ENCODE assay signal across 8 cellular contexts in genomic region chr20:53585028-53585569, GRCh38. TPM values are rescaled to one million over a fixed set of nuclear protein-coding genes. Genes with fewer than 3 reads are reported as not detected.
DNase-seq lines count a peak whose midpoint lies in the region; ATAC-seq, FAIRE-seq and TF ChIP-seq lines count a peak whose summit lies in the region.
"Not testable (repeated sequence)": the region's sequence is repeated elsewhere in the genome, so short reads cannot be mapped to it uniquely, and the experiment has no call there.

No MANE protein-coding gene starts in this region.

- H3K27ac Mint-ChIP-seq in T-helper 2 cell treated with Interferon-gamma antibody and Interleukin-4, amounts not matched to agents 5 μg/mL and 100 μg/mL, for 36 hours = peak overlapping the region; percentile 83
- H3K27ac Mint-ChIP-seq in activated T-helper 2 cell treated with anti-CD3 and anti-CD28 coated beads, Interferon-gamma antibody, Interleukin-2, Interleukin-4, amounts not matched to agents 10 μg/mL and 5 μg/mL and 100 μg/mL, durations not matched to agents 14 hours and 24 hours and 36 hours = peak overlapping the region; percentile 73
- peak overlapping the region; percentile 80 to 96 (median 90) for H3K27ac Mint-ChIP-seq in naive thymus-derived CD4-positive, alpha-beta T cell
- peak overlapping the region; percentile 93 for H3K27ac Mint-ChIP-seq in stimulated activated naive CD8-positive, alpha-beta T cell treated with anti-CD3 and anti-CD28 coated beads, Interleukin-15, Interleukin-2, amounts not matched to agents 100 ng/mL and 50 ng/mL, for 24 hours

- CTCF ChIA-PET in naive thymus-derived CD4-positive, alpha-beta T cell (lab: Charles Lee) = not testable (repeated sequence)

- intact Hi-C loops in activated T-helper 2 cell treated with anti-CD3 and anti-CD28 coated beads, Interferon-gamma antibody, Interleukin-2, Interleukin-4, amounts not matched to agents 10 μg/mL and 5 μg/mL and 100 μg/mL, durations not matched to agents 14 hours and 24 hours and 36 hours (cut with micrococcal nuclease) = loop anchor here (5.0 kb wide), 1 partner anchor 37 kb away; no protein-coding TSS in a partner anchor
- intact Hi-C loops in naive thymus-derived CD4-positive, alpha-beta T cell (cut with micrococcal nuclease) = loop anchor here in 1 of 2 donors (10.0 kb wide), 1 partner anchor 620 kb away; the partner anchor contains the start of gene PFDN4

- not testable (repeated sequence) for TF ChIP-seq POLR2A in GM12891 (IDR thresholded peaks at IDR 0.05; ENCODE audit: low read depth, low read length)

- H3K4me3 ChIP-seq in ACC112 (ENCODE audit: low read depth, low read length); KMS-11 (IDR thresholded peaks at IDR 0.05; ENCODE audit: insufficient read depth, low read depth, low read length): not testable (repeated sequence)
- H3K4me3 ChIP-seq in effector memory CD4-positive, alpha-beta T cell (ENCODE audit: insufficient read depth, low read depth, low read length, poor library complexity, severe bottlenecking) = peak overlapping the region; percentile 34
- H3K4me3 ChIP-seq in naive thymus-derived CD4-positive, alpha-beta T cell (ENCODE audit: low read length) = peak overlapping the region; percentile 32

- not testable (repeated sequence) for H3K9me3 ChIP-seq in effector memory CD4-positive, alpha-beta T cell (ENCODE audit: control insufficient read depth, low read length); naive thymus-derived CD4-positive, alpha-beta T cell (ENCODE audit: control insufficient read depth in 2 of 3, low read length in 3 of 3)

- peaks cover 26% of the 10 kb centered on the region for H3K36me3 ChIP-seq in ACC112 (ENCODE audit: insufficient read depth, low read length)
- peaks cover 21% of the 10 kb centered on the region; the same call in 1 of the 2 replicates for H3K36me3 ChIP-seq in KMS-11 (ENCODE audit: insufficient read depth)
- H3K36me3 ChIP-seq in effector memory CD4-positive, alpha-beta T cell (ENCODE audit: control insufficient read depth, insufficient read depth, low read length) = not testable (repeated sequence)
- H3K36me3 ChIP-seq in naive thymus-derived CD4-positive, alpha-beta T cell (ENCODE audit: control insufficient read depth in 2 of 3, insufficient read depth in 3 of 3, low read length in 3 of 3) = peaks cover 0 to 16% (median 7%) of the 10 kb centered on the region in 3 experiments

- not testable (repeated sequence) for H3K27me3 Mint-ChIP-seq in T-helper 2 cell treated with Interferon-gamma antibody and Interleukin-4, amounts not matched to agents 5 μg/mL and 100 μg/mL, for 36 hours (ENCODE audit: low read depth); activated T-helper 2 cell treated with anti-CD3 and anti-CD28 coated beads, Interferon-gamma antibody, Interleukin-2, Interleukin-4, amounts not matched to agents 10 μg/mL and 5 μg/mL and 100 μg/mL, durations not matched to agents 14 hours and 24 hours and 36 hours (ENCODE audit: low read depth); naive thymus-derived CD4-positive, alpha-beta T cell; stimulated activated naive CD8-positive, alpha-beta T cell treated with anti-CD3 and anti-CD28 coated beads, Interleukin-15, Interleukin-2, amounts not matched to agents 100 ng/mL and 50 ng/mL, for 24 hours

- not testable (repeated sequence) for FAIRE-seq in GM12891 (lab: Jason Lieb, UNC)

- H3K4me2 ChIP-seq in KMS-11 = peak overlapping the region; percentile 98

- H3K79me2 ChIP-seq in ACC112 (ENCODE audit: control insufficient read depth, insufficient read depth, low read length, unreplicated experiment) (peaks cover 79% of the 10 kb centered on the region), KMS-11 (ENCODE audit: insufficient read depth, low read depth) (peaks cover 99% of the 10 kb centered on the region)

- peaks cover 72% of the 10 kb centered on the region for H3K4me1 Mint-ChIP-seq in T-helper 2 cell treated with Interferon-gamma antibody and Interleukin-4, amounts not matched to agents 5 μg/mL and 100 μg/mL, for 36 hours (ENCODE audit: low read depth)
- peaks cover 78% of the 10 kb centered on the region for H3K4me1 Mint-ChIP-seq in activated T-helper 2 cell treated with anti-CD3 and anti-CD28 coated beads, Interferon-gamma antibody, Interleukin-2, Interleukin-4, amounts not matched to agents 10 μg/mL and 5 μg/mL and 100 μg/mL, durations not matched to agents 14 hours and 24 hours and 36 hours (ENCODE audit: low read depth)
- H3K4me1 Mint-ChIP-seq in naive thymus-derived CD4-positive, alpha-beta T cell = peaks cover 40 to 89% (median 84%) of the 10 kb centered on the region in 7 donors
- peaks cover 89% of the 10 kb centered on the region for H3K4me1 Mint-ChIP-seq in stimulated activated naive CD8-positive, alpha-beta T cell treated with anti-CD3 and anti-CD28 coated beads, Interleukin-15, Interleukin-2, amounts not matched to agents 100 ng/mL and 50 ng/mL, for 24 hours (ENCODE audit: low read depth)

- H3K4me1 ChIP-seq in ACC112 (ENCODE audit: control insufficient read depth, insufficient read depth, low read length, unreplicated experiment) (peaks cover 34% of the 10 kb centered on the region), KMS-11 (ENCODE audit: low read depth, poor library complexity, severe bottlenecking) (peaks cover 47% of the 10 kb centered on the region)
- peaks cover 31% of the 10 kb centered on the region for H3K4me1 ChIP-seq in effector memory CD4-positive, alpha-beta T cell (ENCODE audit: control insufficient read depth, insufficient read depth, low read length, poor library complexity, severe bottlenecking)
- H3K4me1 ChIP-seq in naive thymus-derived CD4-positive, alpha-beta T cell (ENCODE audit: control insufficient read depth in 2 of 2, insufficient read depth in 2 of 2, low read length in 2 of 2) = peaks cover 32 to 38% of the 10 kb centered on the region in 2 donors

- not testable (repeated sequence) for H2AFZ ChIP-seq in ACC112 (ENCODE audit: low read length, unreplicated experiment); KMS-11 (ENCODE audit: low read depth)

- not testable (repeated sequence) for DNase-seq in GM12891 (ENCODE audit: insufficient read length, low spot score); T-helper 2 cell treated with Interferon-gamma antibody and Interleukin-4, amounts not matched to agents 5 μg/mL and 100 μg/mL, for 36 hours (ENCODE audit: low spot score); activated T-helper 2 cell treated with anti-CD3 and anti-CD28 coated beads, Interferon-gamma antibody, Interleukin-2, Interleukin-4, amounts not matched to agents 10 μg/mL and 5 μg/mL and 100 μg/mL, durations not matched to agents 14 hours and 24 hours and 36 hours (ENCODE audit: low spot score); effector memory CD4-positive, alpha-beta T cell
- DNase-seq in naive thymus-derived CD4-positive, alpha-beta T cell = peak in 1 of 9 donors; percentile 22

- H3K36me3 Mint-ChIP-seq in T-helper 2 cell treated with Interferon-gamma antibody and Interleukin-4, amounts not matched to agents 5 μg/mL and 100 μg/mL, for 36 hours (ENCODE audit: low read depth) = peaks cover 48% of the 10 kb centered on the region
- H3K36me3 Mint-ChIP-seq in activated T-helper 2 cell treated with anti-CD3 and anti-CD28 coated beads, Interferon-gamma antibody, Interleukin-2, Interleukin-4, amounts not matched to agents 10 μg/mL and 5 μg/mL and 100 μg/mL, durations not matched to agents 14 hours and 24 hours and 36 hours (ENCODE audit: low read depth) = peaks cover 46% of the 10 kb centered on the region
- peaks cover 0 to 40% (median 12%) of the 10 kb centered on the region in 5 donors for H3K36me3 Mint-ChIP-seq in naive thymus-derived CD4-positive, alpha-beta T cell
- peaks cover 34% of the 10 kb centered on the region for H3K36me3 Mint-ChIP-seq in stimulated activated naive CD8-positive, alpha-beta T cell treated with anti-CD3 and anti-CD28 coated beads, Interleukin-15, Interleukin-2, amounts not matched to agents 100 ng/mL and 50 ng/mL, for 24 hours (ENCODE audit: low read depth)

- ATAC-seq in naive thymus-derived CD4-positive, alpha-beta T cell = not testable (repeated sequence)

- peak overlapping the region; percentile 16; the same call in 1 of the 2 replicates for H3K27ac ChIP-seq in ACC112 (ENCODE audit: low read depth, low read length)
- peak overlapping the region; percentile 94 for H3K27ac ChIP-seq in KMS-11
- peak overlapping the region; percentile 71 for H3K27ac ChIP-seq in effector memory CD4-positive, alpha-beta T cell (ENCODE audit: insufficient read depth, low read length, poor library complexity, severe bottlenecking)
- H3K27ac ChIP-seq in naive thymus-derived CD4-positive, alpha-beta T cell (ENCODE audit: low read depth, low read length) = peak overlapping the region; percentile 70

- H3K4me3 Mint-ChIP-seq in T-helper 2 cell treated with Interferon-gamma antibody and Interleukin-4, amounts not matched to agents 5 μg/mL and 100 μg/mL, for 36 hours = peak overlapping the region; percentile 84
- H3K4me3 Mint-ChIP-seq in activated T-helper 2 cell treated with anti-CD3 and anti-CD28 coated beads, Interferon-gamma antibody, Interleukin-2, Interleukin-4, amounts not matched to agents 10 μg/mL and 5 μg/mL and 100 μg/mL, durations not matched to agents 14 hours and 24 hours and 36 hours (ENCODE audit: low read depth) = peak overlapping the region; percentile 51
- peak overlapping the region; percentile 63 to 98 (median 84) for H3K4me3 Mint-ChIP-seq in naive thymus-derived CD4-positive, alpha-beta T cell
- peak overlapping the region; percentile 75 for H3K4me3 Mint-ChIP-seq in stimulated activated naive CD8-positive, alpha-beta T cell treated with anti-CD3 and anti-CD28 coated beads, Interleukin-15, Interleukin-2, amounts not matched to agents 100 ng/mL and 50 ng/mL, for 24 hours

- H3K27me3 ChIP-seq in ACC112 (ENCODE audit: insufficient read depth, low read length); KMS-11 (ENCODE audit: insufficient read depth, low read depth); effector memory CD4-positive, alpha-beta T cell (replicated peaks; ENCODE audit: control insufficient read depth, insufficient read depth, low read length, poor library complexity, severe bottlenecking); naive thymus-derived CD4-positive, alpha-beta T cell (ENCODE audit: control insufficient read depth in 2 of 2, insufficient read depth in 2 of 2, low read length in 2 of 2): not testable (repeated sequence)

- not testable (repeated sequence) for H4K20me1 ChIP-seq in KMS-11 (ENCODE audit: insufficient read depth)

- peak overlapping the region; percentile 90 for H3K9ac ChIP-seq in KMS-11

- not testable (repeated sequence) for H3K9me3 Mint-ChIP-seq in T-helper 2 cell treated with Interferon-gamma antibody and Interleukin-4, amounts not matched to agents 5 μg/mL and 100 μg/mL, for 36 hours; activated T-helper 2 cell treated with anti-CD3 and anti-CD28 coated beads, Interferon-gamma antibody, Interleukin-2, Interleukin-4, amounts not matched to agents 10 μg/mL and 5 μg/mL and 100 μg/mL, durations not matched to agents 14 hours and 24 hours and 36 hours; naive thymus-derived CD4-positive, alpha-beta T cell; stimulated activated naive CD8-positive, alpha-beta T cell treated with anti-CD3 and anti-CD28 coated beads, Interleukin-15, Interleukin-2, amounts not matched to agents 100 ng/mL and 50 ng/mL, for 24 hours

- not testable (repeated sequence) for TF ChIP-seq CTCF in KMS-11 (conservative IDR thresholded peaks at IDR 0.05; ENCODE audit: low read depth, low read length)

- POLR2A ChIA-PET in naive thymus-derived CD4-positive, alpha-beta T cell (lab: Charles Lee) = interaction anchor here (0.6 to 2.6 kb wide), 2 partner anchors 25 to 38 kb away, joined by 4 to 9 read pairs; no protein-coding TSS in a partner anchor

RNA-seq across cellular contexts. Expression of gene ZNF217, which starts 8.5 kb away (rescaled TPM):
- 19.2 TPM for polyA plus RNA-seq in GM12891 (2012; ENCODE audit: low read depth, missing spikeins)
- 55.4 and 60.6 TPM in 2 replicates for total RNA-seq in activated T-helper 2 cell treated with anti-CD3 and anti-CD28 coated beads, Interferon-gamma antibody, Interleukin-2, Interleukin-4, amounts not matched to agents 10 μg/mL and 5 μg/mL and 100 μg/mL, durations not matched to agents 14 hours and 24 hours and 36 hours
- 100 to 1,000 TPM in 3 of 5 experiments, 10 to 100 TPM in 2; 72.6 to 104 (median 100) TPM for total RNA-seq in naive thymus-derived CD4-positive, alpha-beta T cell
- polyA plus RNA-seq in naive thymus-derived CD4-positive, alpha-beta T cell = 10 to 100 TPM; 17.3 to 55.2 TPM

Comparison
In these comparisons a context has a peak if more than half of its experiments do, and no peak if none do; other contexts are left out.
1. H3K27ac ChIP-seq: peak in every context shown above with its lines; median percentile 94 in KMS-11; 71 in effector memory CD4-positive, alpha-beta T cell; 70 in naive thymus-derived CD4-positive, alpha-beta T cell; 16 in ACC112.